In genomic region chr11:67605231-67606011, GRCh38 we compare ENCODE assay signal across 10 cellular contexts. TPM values are rescaled to one million over a fixed set of nuclear protein-coding genes. Genes with fewer than 3 reads are reported as not detected.
A peak's percentile ranks its signal among the peaks of the same experiment; 100 is the strongest.
DNase-seq lines count a peak whose midpoint lies in the region; ATAC-seq and TF ChIP-seq lines count a peak whose summit lies in the region.
"Had no signal": no experiment of that assay in that cellular context is flagged by ENCODE, and none has a peak within 500 bp of the region (broad histone marks: within the 10 kb centered on the region; RNA-seq: fewer than 3 reads in every experiment).

No MANE protein-coding gene starts in this region.

- ATAC-seq in WTC11 (no peak; the same call in 1 of the 2 replicates), thoracic aorta (ENCODE audit: insufficient number of reproducible peaks, low FRiP score, low read depth) (no peak), HG03521 (IDR thresholded peaks at IDR 0.05; ENCODE audit: unreplicated experiment) (no peak)

- peaks cover 11% of the 10 kb centered on the region for H3K27me3 Mint-ChIP-seq in WTC11 (ENCODE audit: low read depth)

- POLR2A ChIA-PET in WTC11 (lab: Charles Lee) = no interaction called here

- peaks cover 7 to 26% of the 10 kb centered on the region in 2 donors for H3K4me1 ChIP-seq in thoracic aorta (ENCODE audit: control insufficient read depth in 1 of 2, low read depth in 2 of 2)

- H3K36me3 Mint-ChIP-seq in WTC11 = peaks cover 18% of the 10 kb centered on the region

- peaks cover 11% of the 10 kb centered on the region for H3K36me3 ChIP-seq in thoracic aorta

- peaks cover 24% of the 10 kb centered on the region for H3K4me1 Mint-ChIP-seq in WTC11

- peaks cover 7% of the 10 kb centered on the region for H3K9me3 Mint-ChIP-seq in WTC11

- TF ChIP-seq CTCF in WTC11 (IDR thresholded peaks at IDR 0.05) = no peak
- TF ChIP-seq CTCF in thoracic aorta (IDR thresholded peaks at IDR 0.05) = no peak
- no peak for TF ChIP-seq CTCF in GM10266 (IDR thresholded peaks at IDR 0.05; ENCODE audit: control insufficient read depth, insufficient read depth, low read depth, missing control alignments)

- H3K9me3 ChIP-seq in iPS-18c (ENCODE audit: control insufficient read depth, insufficient read depth, low read length) (no peaks in the 10 kb centered on the region), thoracic aorta (no peaks in the 10 kb centered on the region)
- H3K9me3 ChIP-seq: Peyer's patch had no signal

- peak overlapping the region; percentile 77 to 83 for H3K27ac ChIP-seq in thoracic aorta

- DNase-seq in activated effector memory CD4-positive, alpha-beta T cell treated with anti-CD3 and anti-CD28 coated beads, Interleukin-2, amount 50 U/mL, for 16 hours = peak; percentile 60
- no peak for DNase-seq in activated effector memory CD4-positive, alpha-beta T cell treated with Interleukin-2 at 50 U/mL for 16 hours
- DNase-seq in WTC11 (ENCODE audit: low spot score) = no peak
- DNase-seq in thoracic aorta (ENCODE audit: low spot score) = no peak
- no peak for DNase-seq in GM10266 (ENCODE audit: extremely low spot score)
- DNase-seq in DMS153 (lab: John Stamatoyannopoulos, UW) = no peak
- DNase-seq: effector CD8-positive, alpha-beta T cell; Peyer's patch had no signal

- no peak overlapping the region for H3K27ac Mint-ChIP-seq in WTC11

- peak overlapping the region; percentile 21; the same call in 1 of the 2 replicates for H3K4me3 ChIP-seq in iPS-18c (ENCODE audit: insufficient read depth, low read depth, low read length)
- no peak overlapping the region for H3K4me3 ChIP-seq in thoracic aorta

- H3K27me3 ChIP-seq in thoracic aorta (replicated peaks; ENCODE audit: insufficient read depth) = no peaks in the 10 kb centered on the region
- H3K27me3 ChIP-seq: Peyer's patch had no signal

- peak overlapping the region; percentile 94 for H3K4me3 Mint-ChIP-seq in WTC11

- CTCF ChIA-PET in WTC11 (lab: Charles Lee) = interaction anchor here (0.7 to 1.5 kb wide), 2 partner anchors 9 to 33 kb away, joined by 3 to 8 read pairs; no protein-coding TSS in a partner anchor

TF ChIP-seq in WTC11, 78 proteins besides CTCF, POLR2A, EP300 and RAD21:
- TF ChIP-seq, protein P1, sequence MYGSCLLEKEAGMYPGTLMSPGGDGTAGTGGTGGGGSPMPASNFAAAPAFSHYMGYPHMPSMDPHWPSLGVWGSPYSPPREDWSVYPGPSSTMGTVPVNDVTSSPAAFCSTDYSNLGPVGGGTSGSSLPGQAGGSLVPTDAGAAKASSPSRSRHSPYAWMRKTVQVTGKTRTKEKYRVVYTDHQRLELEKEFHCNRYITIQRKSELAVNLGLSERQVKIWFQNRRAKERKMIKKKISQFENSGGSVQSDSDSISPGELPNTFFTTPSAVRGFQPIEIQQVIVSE (CRISPR knock-in tag; IDR thresholded peaks at IDR 0.05; ENCODE audit: borderline replicate concordance) = no peak
- TF ChIP-seq CREB1 (CRISPR knock-in tag; IDR thresholded peaks at IDR 0.05) = no peak
- no peak for TF ChIP-seq HMGA2 (CRISPR knock-in tag; IDR thresholded peaks at IDR 0.05)
- no peak for TF ChIP-seq SMAD3 (CRISPR knock-in tag; IDR thresholded peaks at IDR 0.05; ENCODE audit: borderline replicate concordance)
- no peak for TF ChIP-seq STAT6 (CRISPR knock-in tag; conservative IDR thresholded peaks at IDR 0.05; ENCODE audit: low read depth)

RNA-seq across cellular contexts. Expression of gene NDUFV1, which starts 1.3 kb away (rescaled TPM):
- total RNA-seq in WTC11 (2021) (201 to 231 TPM (median 213 TPM) in 3 replicates), thoracic aorta (100 to 1,000 TPM; 240 to 252 TPM)

RNA-seq across cellular contexts. Expression of gene GSTP1, which starts 21.8 kb away (rescaled TPM):
- total RNA-seq in WTC11 (2021) = 1,404 to 1,452 TPM (median 1,412 TPM) in 3 replicates
- 100 to 1,000 TPM; 272 to 744 TPM for total RNA-seq in thoracic aorta

RNA-seq across cellular contexts. Expression of gene NUDT8, which starts 24.3 kb away (rescaled TPM):
- 7.6 to 8.3 TPM (median 7.8 TPM) in 3 replicates for total RNA-seq in WTC11 (2021)
- total RNA-seq in thoracic aorta = 1 to 10 TPM; 5.7 to 6.1 TPM

RNA-seq across cellular contexts. Expression of gene TBX10, which starts 34.1 kb away (rescaled TPM):
- total RNA-seq in WTC11 (2021) (0.21 TPM in 1 of 3 replicates, not detected in the others), thoracic aorta (not detected)

RNA-seq across cellular contexts. Expression of gene ACY3, which starts 45.1 kb away (rescaled TPM):
- 0.27 TPM in 1 of 3 replicates, not detected in the others for total RNA-seq in WTC11 (2021)
- total RNA-seq in thoracic aorta = not detected
